In the genomic region with DNA sequence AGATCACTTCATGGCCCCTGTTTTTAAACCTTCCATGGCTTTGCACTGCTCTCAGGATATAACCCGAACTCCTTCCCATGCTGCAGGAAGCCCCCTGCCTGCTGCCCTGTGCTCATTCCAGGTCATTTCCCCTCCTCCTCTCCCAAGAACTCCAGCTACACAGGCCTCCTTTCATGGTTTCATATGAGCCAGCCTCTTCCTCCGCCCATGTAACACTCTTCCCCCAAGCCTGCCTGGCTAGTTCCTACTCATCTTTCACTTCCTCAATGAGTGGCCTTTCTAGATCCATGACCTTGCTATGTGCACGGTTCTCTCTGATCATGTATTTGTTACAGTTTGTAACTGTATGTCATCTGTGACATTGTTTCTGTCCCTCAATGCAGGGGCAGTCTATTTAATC, we compare ENCODE assay signal across 11 cellular contexts. TPM values are rescaled to one million over a fixed set of nuclear protein-coding genes. Genes with fewer than 3 reads are reported as not detected.
DNase-seq lines count a peak whose midpoint lies in the region; ATAC-seq and TF ChIP-seq lines count a peak whose summit lies in the region.
"Had no signal": no experiment of that assay in that cellular context is flagged by ENCODE, and none has a peak within 500 bp of the region (broad histone marks: within the 10 kb centered on the region; RNA-seq: fewer than 3 reads in every experiment).

No MANE protein-coding gene starts in this region.

- H3K36me3 Mint-ChIP-seq in effector memory CD8-positive, alpha-beta T cell (ENCODE audit: insufficient read depth): peaks cover 2% of the 10 kb centered on the region
- no peaks in the 10 kb centered on the region for H3K36me3 Mint-ChIP-seq in activated T-cell treated with anti-CD3 and anti-CD28 coated beads, Interleukin-2, amount 50 U/mL, for 72 hours (ENCODE audit: insufficient read depth in 2 of 2)

- no peak overlapping the region for H2AFZ ChIP-seq in GM23248

- H3K79me2 ChIP-seq in DOHH2 (ENCODE audit: control insufficient read depth, low read length) (no peaks in the 10 kb centered on the region), GM23248 (ENCODE audit: insufficient read depth) (no peaks in the 10 kb centered on the region)

- no peak for DNase-seq in effector memory CD8-positive, alpha-beta T cell
- DNase-seq in activated T-cell treated with anti-CD3 and anti-CD28 coated beads, Interleukin-2, amount 50 U/mL, for 72 hours: no peak
- DNase-seq in GM23248 (no peak), DMS114 treated with DMSO at 0.1 percent for 48 hours (lab: John Stamatoyannopoulos, UW; ENCODE audit: unreplicated experiment) (no peak), islet precursor cell (no peak)

- ATAC-seq in GM19468 (IDR thresholded peaks at IDR 0.05; ENCODE audit: extremely low read depth, unreplicated experiment) (peak; percentile 35), HG03439 (IDR thresholded peaks at IDR 0.05; ENCODE audit: unreplicated experiment) (peak; percentile 41)
- ATAC-seq in effector memory CD8-positive, alpha-beta T cell (replicated peaks): peak; percentile 46
- ATAC-seq in activated T-cell treated with anti-CD3 and anti-CD28 coated beads, Interleukin-2, amount 50 U/mL, for 72 hours (replicated peaks in 1 of 2): no peak

- H3F3A ChIP-seq in DOHH2 (ENCODE audit: control insufficient read depth, insufficient read depth) (no peaks in the 10 kb centered on the region), GM23248 (ENCODE audit: insufficient read depth) (peaks cover 13% of the 10 kb centered on the region)

- H3K27me3 ChIP-seq in DOHH2 (ENCODE audit: control insufficient read depth, low read length): peaks cover 19% of the 10 kb centered on the region
- H3K27me3 ChIP-seq in GM23248 (replicated peaks; ENCODE audit: insufficient read depth): no peaks in the 10 kb centered on the region
- H3K27me3 ChIP-seq: ascending aorta had no signal

- peak overlapping the region; percentile 40 for H3K4me2 ChIP-seq in DOHH2 (ENCODE audit: low read length)
- no peak overlapping the region for H3K4me2 ChIP-seq in GM23248 (ENCODE audit: unreplicated experiment)

- no peaks in the 10 kb centered on the region for H3K36me3 ChIP-seq in DOHH2 (ENCODE audit: control insufficient read depth, low read length)
- H3K36me3 ChIP-seq in GM23248 (ENCODE audit: low read depth): no peaks in the 10 kb centered on the region
- H3K36me3 ChIP-seq: ascending aorta had no signal

- peaks cover 38% of the 10 kb centered on the region for H3K4me1 ChIP-seq in DOHH2 (ENCODE audit: control insufficient read depth, low read length)
- peaks cover 12% of the 10 kb centered on the region for H3K4me1 ChIP-seq in GM23248 (ENCODE audit: insufficient read depth)
- H3K4me1 ChIP-seq: ascending aorta had no signal

- in situ Hi-C loops in GM23248 (cut with MboI): no loop called here

- H3K9ac ChIP-seq in GM23248: no peak overlapping the region

- H3K27me3 Mint-ChIP-seq in effector memory CD8-positive, alpha-beta T cell: peaks cover 5 to 11% of the 10 kb centered on the region in 2 donors
- H3K27me3 Mint-ChIP-seq in activated T-cell treated with anti-CD3 and anti-CD28 coated beads, Interleukin-2, amount 50 U/mL, for 72 hours (ENCODE audit: low read depth): no peaks in the 10 kb centered on the region

- peak overlapping the region in 1 of 2 donors; percentile 39 for H3K27ac Mint-ChIP-seq in effector memory CD8-positive, alpha-beta T cell
- no peak overlapping the region for H3K27ac Mint-ChIP-seq in activated T-cell treated with anti-CD3 and anti-CD28 coated beads, Interleukin-2, amount 50 U/mL, for 72 hours

- no peaks in the 10 kb centered on the region for H3K9me2 ChIP-seq in DOHH2 (replicated peaks; ENCODE audit: control insufficient read depth, low read length)
- no peaks in the 10 kb centered on the region for H3K9me2 ChIP-seq in GM23248 (ENCODE audit: insufficient read depth)

- TF ChIP-seq CTCF in DOHH2 (IDR thresholded peaks at IDR 0.05; ENCODE audit: low read depth, low read length, poor library complexity, severe bottlenecking): no peak

- 73 to 77% methylated on average over 3 of the region's 3 CpGs for WGBS in GM23248 (ENCODE audit: low coverage in 1 of 2, low lambda C conversion rate in 2 of 2, missing lambda C conversion rate in 2 of 2), 2 experiments

- H3K4me3 ChIP-seq in DOHH2 (ENCODE audit: low read length) (peak overlapping the region; percentile 25; the same call in 1 of the 2 replicates), GM23248 (no peak overlapping the region)
- H3K4me3 ChIP-seq: ascending aorta had no signal

- no peaks in the 10 kb centered on the region for H3K9me3 Mint-ChIP-seq in effector memory CD8-positive, alpha-beta T cell
- no peaks in the 10 kb centered on the region for H3K9me3 Mint-ChIP-seq in activated T-cell treated with anti-CD3 and anti-CD28 coated beads, Interleukin-2, amount 50 U/mL, for 72 hours

- H3K9me3 ChIP-seq in DOHH2 (ENCODE audit: control insufficient read depth, insufficient read depth, low read length): no peaks in the 10 kb centered on the region
- no peaks in the 10 kb centered on the region for H3K9me3 ChIP-seq in GM23248 (ENCODE audit: low read depth)
- H3K9me3 ChIP-seq: ascending aorta had no signal

- peaks cover 6 to 10% of the 10 kb centered on the region in 2 donors for H3K4me1 Mint-ChIP-seq in effector memory CD8-positive, alpha-beta T cell (ENCODE audit: low read depth in 2 of 2)
- H3K4me1 Mint-ChIP-seq in activated T-cell treated with anti-CD3 and anti-CD28 coated beads, Interleukin-2, amount 50 U/mL, for 72 hours (ENCODE audit: low read depth): peaks cover 56% of the 10 kb centered on the region

- H4K20me1 ChIP-seq in DOHH2 (ENCODE audit: control insufficient read depth, insufficient read depth, low read depth, low read length): no peaks in the 10 kb centered on the region
- no peaks in the 10 kb centered on the region for H4K20me1 ChIP-seq in GM23248 (ENCODE audit: insufficient read depth)

- no peak overlapping the region for H3K27ac ChIP-seq in DOHH2 (ENCODE audit: low read depth, low read length)
- no peak overlapping the region for H3K27ac ChIP-seq in GM23248
- H3K27ac ChIP-seq: ascending aorta had no signal

- H3K4me3 Mint-ChIP-seq in effector memory CD8-positive, alpha-beta T cell: no peak overlapping the region
- peak overlapping the region in 1 of 2 donors; percentile 2 for H3K4me3 Mint-ChIP-seq in activated T-cell treated with anti-CD3 and anti-CD28 coated beads, Interleukin-2, amount 50 U/mL, for 72 hours

RNA-seq across cellular contexts. Expression of gene NCF2, which starts 3.1 kb away (rescaled TPM):
- 10 to 100 TPM; 22.6 to 29.5 TPM for total RNA-seq in activated T-cell treated with anti-CD3 and anti-CD28 coated beads, Interleukin-2, amount 50 U/mL, for 72 hours
- not detected in 2 replicates for total RNA-seq in GM23248 (2014; rRNA removed; shearing (Covaris generic))
- 0.28 and 0.41 TPM in 2 replicates for polyA plus RNA-seq in GM23248 (2016; fragmentation: Nextera tagmentation; extraction: Ambion mirVana)

RNA-seq across cellular contexts. Expression of gene ARPC5, which starts 42.2 kb away (rescaled TPM):
- total RNA-seq in activated T-cell treated with anti-CD3 and anti-CD28 coated beads, Interleukin-2, amount 50 U/mL, for 72 hours: 10 to 100 TPM; 79.1 to 80.1 TPM
- 388 and 428 TPM in 2 replicates for total RNA-seq in GM23248 (2014; rRNA removed; shearing (Covaris generic))
- 666 and 676 TPM in 2 replicates for polyA plus RNA-seq in GM23248 (2016; fragmentation: Nextera tagmentation; extraction: Ambion mirVana)

RNA-seq across cellular contexts. Expression of gene APOBEC4, which starts 59.8 kb away (rescaled TPM):
- not detected for total RNA-seq in activated T-cell treated with anti-CD3 and anti-CD28 coated beads, Interleukin-2, amount 50 U/mL, for 72 hours
- total RNA-seq in GM23248 (2014; rRNA removed; shearing (Covaris generic)): not detected in 2 replicates
- polyA plus RNA-seq in GM23248 (2016; fragmentation: Nextera tagmentation; extraction: Ambion mirVana): not detected in 2 replicates
- total RNA-seq: ascending aorta, Daoy, kidney epithelial cell had no signal

Comparison
In these comparisons a context has a peak if more than half of its experiments do, and no peak if none do; other contexts are left out.
1. ATAC-seq: peak in GM19468 (single experiment), HG03439 (single experiment) and effector memory CD8-positive, alpha-beta T cell (single experiment); none in activated T-cell treated with anti-CD3 and anti-CD28 coated beads, Interleukin-2, amount 50 U/mL, for 72 hours (0 of 2).
2. RNA of gene NCF2, which starts 3.1 kb away (total RNA-seq): 22.6 to 29.5 TPM in activated T-cell treated with anti-CD3 and anti-CD28 coated beads, Interleukin-2, amount 50 U/mL, for 72 hours; not detected in GM23248; every median in the first group is over 10 times any median in the second.